Comparison of ENCODE assay signal across 25 cellular contexts in the genomic region with DNA sequence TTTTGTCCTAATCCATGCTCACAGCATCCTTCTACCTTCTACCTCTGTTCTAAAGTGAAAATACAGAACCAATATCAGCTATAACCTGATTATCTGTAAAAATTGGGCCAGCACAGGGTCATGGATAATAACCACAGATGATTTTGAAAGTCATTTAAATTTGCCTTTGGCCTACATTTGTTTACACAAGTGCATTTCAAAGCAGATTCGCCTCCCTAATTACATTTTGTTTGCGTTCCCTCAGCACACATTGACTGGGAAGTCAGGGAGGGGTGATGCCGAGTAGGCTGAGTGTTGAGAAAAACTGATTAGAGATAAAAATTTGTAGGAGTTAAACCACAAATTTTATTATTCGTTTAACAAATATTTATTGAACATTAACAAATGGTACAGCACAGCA. TPM values are rescaled to one million over a fixed set of nuclear protein-coding genes. Genes with fewer than 3 reads are reported as not detected.
DNase-seq lines count a peak whose midpoint lies in the region; ATAC-seq and TF ChIP-seq lines count a peak whose summit lies in the region.
"Had no signal": no experiment of that assay in that cellular context is flagged by ENCODE, and none has a peak within 500 bp of the region (broad histone marks: within the 10 kb centered on the region; RNA-seq: fewer than 3 reads in every experiment).

No MANE protein-coding gene starts in this region.

- H3K4me3 Mint-ChIP-seq in endodermal cell, result peak overlapping the region; percentile 37
- no peak overlapping the region for H3K4me3 Mint-ChIP-seq in activated T-cell treated with anti-CD3 and anti-CD28 coated beads, Interleukin-2, amount 50 U/mL, for 4 hours
- H3K4me3 Mint-ChIP-seq: activated B cell treated with CpG ODN at 0.5 μM for 24 hours; activated CD4-positive, alpha-beta memory T cell treated with anti-CD3 and anti-CD28 coated beads for 36 hours; dendritic cell treated with granulocyte-macrophage colony-stimulating factor and Interleukin-4, amounts not matched to agents 40 ng/mL and 50 ng/mL, for 4 days; immature natural killer cell; neural crest cell had no signal

- peak overlapping the region; percentile 82 for H3K27ac Mint-ChIP-seq in endodermal cell
- H3K27ac Mint-ChIP-seq: activated B cell treated with CpG ODN at 0.5 μM for 24 hours; activated CD4-positive, alpha-beta memory T cell treated with anti-CD3 and anti-CD28 coated beads for 36 hours; dendritic cell treated with granulocyte-macrophage colony-stimulating factor and Interleukin-4, amounts not matched to agents 40 ng/mL and 50 ng/mL, for 4 days; immature natural killer cell had no signal

- TF ChIP-seq CTCF in endodermal cell (conservative IDR thresholded peaks at IDR 0.05) (no peak), GM13976 (IDR thresholded peaks at IDR 0.05; ENCODE audit: borderline replicate concordance, control extremely low read depth, extremely low read depth, insufficient read depth, missing control alignments) (no peak), coronary artery (IDR thresholded peaks at IDR 0.05) (no peak)

- peaks cover 16% of the 10 kb centered on the region for H3K27me3 Mint-ChIP-seq in endodermal cell (ENCODE audit: insufficient read depth)
- peaks cover 8% of the 10 kb centered on the region for H3K27me3 Mint-ChIP-seq in activated T-cell treated with anti-CD3 and anti-CD28 coated beads, Interleukin-2, amount 50 U/mL, for 4 hours (ENCODE audit: low read depth)

- no peaks in the 10 kb centered on the region for H3K36me3 Mint-ChIP-seq in endodermal cell (ENCODE audit: low read depth)
- H3K36me3 Mint-ChIP-seq in activated T-cell treated with anti-CD3 and anti-CD28 coated beads, Interleukin-2, amount 50 U/mL, for 4 hours (ENCODE audit: insufficient read depth), result no peaks in the 10 kb centered on the region
- H3K36me3 Mint-ChIP-seq: activated CD4-positive, alpha-beta memory T cell treated with anti-CD3 and anti-CD28 coated beads for 36 hours; immature natural killer cell had no signal

- in situ Hi-C loops in GM13976 (cut with MboI; ENCODE audit: low sequenced_read_pairs, unreplicated experiment), result no loop called here

- H3K4me3 ChIP-seq in endodermal cell (ENCODE audit: low read length) (peak overlapping the region; percentile 67), coronary artery (no peak overlapping the region)
- H3K4me3 ChIP-seq: K562, uterus had no signal

- peak overlapping the region; percentile 52 for H3K9ac ChIP-seq in endodermal cell (ENCODE audit: extremely low read depth, low read length, poor library complexity, severe bottlenecking)

- 40 to 50% methylated on average over 1 to 3 of the region's 4 CpGs for WGBS in endodermal cell (ENCODE audit: insufficient coverage in 1 of 2, insufficient read length in 1 of 2), 2 experiments

- H3K36me3 ChIP-seq in endodermal cell (ENCODE audit: control insufficient read depth, insufficient read depth, low read length), result no peaks in the 10 kb centered on the region
- H3K36me3 ChIP-seq: uterus had no signal

- peaks cover 17% of the 10 kb centered on the region for H3K4me1 ChIP-seq in endodermal cell (ENCODE audit: control insufficient read depth, insufficient read depth, low read length)
- H3K4me1 ChIP-seq: uterus had no signal

- ATAC-seq in activated T-cell treated with anti-CD3 and anti-CD28 coated beads, Interleukin-2, amount 50 U/mL, for 4 hours, result no peak
- ATAC-seq: K562, PC-3 had no signal

- DNase-seq in DMS53 (lab: John Stamatoyannopoulos, UW) (peak; percentile 48), DMS53 treated with DMSO at 0.1 percent for 48 hours (lab: John Stamatoyannopoulos, UW; ENCODE audit: unreplicated experiment) (no peak), NCI-H1436 (lab: John Stamatoyannopoulos, UW) (peak; percentile 46), NCI-H510A treated with DMSO at 0.1 percent for 48 hours (lab: John Stamatoyannopoulos, UW) (peak; percentile 44), endodermal cell (no peak), GM13976 (ENCODE audit: low spot score) (no peak), coronary artery (ENCODE audit: low spot score) (no peak)
- DNase-seq in activated T-cell treated with anti-CD3 and anti-CD28 coated beads, Interleukin-2, amount 50 U/mL, for 4 hours, result no peak
- DNase-seq: 8988T; activated B cell treated with CpG ODN at 0.5 μM for 24 hours; activated CD4-positive, alpha-beta memory T cell treated with anti-CD3 and anti-CD28 coated beads for 36 hours; activated naive CD4-positive, alpha-beta T cell treated with Interleukin-2 at 50 U/mL for 16 hours; AML-193; amniotic stem cell; immature natural killer cell; PC-3; SIG-M5; T-helper 2 cell; uterus had no signal

- no peaks in the 10 kb centered on the region for H3K9me3 ChIP-seq in endodermal cell (ENCODE audit: control insufficient read depth, low read length)
- H3K9me3 ChIP-seq: Caco-2, uterus had no signal

- peaks cover 53% of the 10 kb centered on the region for H3K4me1 Mint-ChIP-seq in endodermal cell
- no peaks in the 10 kb centered on the region for H3K4me1 Mint-ChIP-seq in activated T-cell treated with anti-CD3 and anti-CD28 coated beads, Interleukin-2, amount 50 U/mL, for 4 hours (ENCODE audit: low read depth)
- H3K4me1 Mint-ChIP-seq: activated B cell treated with CpG ODN at 0.5 μM for 24 hours, immature natural killer cell had no signal

- H3K27ac ChIP-seq in endodermal cell (ENCODE audit: low read depth, low read length) (no peak overlapping the region), coronary artery (no peak overlapping the region)
- H3K27ac ChIP-seq: uterus had no signal

- no peaks in the 10 kb centered on the region for H3K9me3 Mint-ChIP-seq in endodermal cell
- no peaks in the 10 kb centered on the region for H3K9me3 Mint-ChIP-seq in activated T-cell treated with anti-CD3 and anti-CD28 coated beads, Interleukin-2, amount 50 U/mL, for 4 hours
- H3K9me3 Mint-ChIP-seq: activated B cell treated with CpG ODN at 0.5 μM for 24 hours; activated CD4-positive, alpha-beta memory T cell treated with anti-CD3 and anti-CD28 coated beads for 36 hours; dendritic cell treated with granulocyte-macrophage colony-stimulating factor and Interleukin-4, amounts not matched to agents 40 ng/mL and 50 ng/mL, for 4 days; neural crest cell had no signal

- H3K27me3 ChIP-seq in endodermal cell (ENCODE audit: control insufficient read depth, insufficient read depth, low read length, poor library complexity, severe bottlenecking), result peaks cover 17% of the 10 kb centered on the region
- H3K27me3 ChIP-seq: uterus had no signal

RNA-seq across cellular contexts. Expression of gene RGS8, which starts 19.2 kb away (rescaled TPM):
- 10 to 100 TPM in 1 of 2 donors, 1 to 10 TPM in 1; 5.6 to 25.0 TPM for total RNA-seq in endodermal cell
- 7.7 TPM for polyA plus RNA-seq in endodermal cell (2013, experiment 1 of 2)
- 8.9 TPM for polyA plus RNA-seq in endodermal cell (2013, experiment 2 of 2)
- not detected for total RNA-seq in activated T-cell treated with anti-CD3 and anti-CD28 coated beads, Interleukin-2, amount 50 U/mL, for 4 hours
- total RNA-seq: activated B cell treated with CpG ODN at 0.5 μM for 24 hours, Caco-2, fibroblast of villous mesenchyme, K562, PC-3, uterus had no signal
- polyA plus RNA-seq: immature natural killer cell, K562, liver had no signal

Comparison
In these comparisons a context has a peak if more than half of its experiments do, and no peak if none do; other contexts are left out.
1. DNase-seq: peak in DMS53 (single experiment), NCI-H1436 (single experiment) and NCI-H510A treated with DMSO at 0.1 percent for 48 hours (single experiment); none in DMS53 treated with DMSO at 0.1 percent for 48 hours (single experiment), endodermal cell (single experiment), activated T-cell treated with anti-CD3 and anti-CD28 coated beads, Interleukin-2, amount 50 U/mL, for 4 hours (single experiment), GM13976 (single experiment) and coronary artery (single experiment).
2. RNA of gene RGS8, which starts 19.2 kb away (total RNA-seq): 5.6 to 25.0 TPM in endodermal cell; not detected in activated T-cell treated with anti-CD3 and anti-CD28 coated beads, Interleukin-2, amount 50 U/mL, for 4 hours; every median in the first group is over 4 times any median in the second.